16 cellular contexts compared by ENCODE assay signal in genomic region chr6:170308761-170309160, GRCh38. TPM values are rescaled to one million over a fixed set of nuclear protein-coding genes. Genes with fewer than 3 reads are reported as not detected.
DNase-seq lines count a peak whose midpoint lies in the region; ATAC-seq and TF ChIP-seq lines count a peak whose summit lies in the region.
"Had no signal": no experiment of that assay in that cellular context is flagged by ENCODE, and none has a peak within 500 bp of the region (broad histone marks: within the 10 kb centered on the region; RNA-seq: fewer than 3 reads in every experiment).

No MANE protein-coding gene starts in this region.

- ATAC-seq in activated naive CD4-positive, alpha-beta T cell treated with anti-CD3 and anti-CD28 coated beads, Interleukin-2, amount 50 U/mL, for 72 hours, result no peak
- no peak for ATAC-seq in stimulated activated memory B cell treated with anti-CD40 and anti-IgM and Interleukin-4, amounts not matched to agents 10 μg/mL and 1 μg/mL and 100 μg/mL, for 72 hours
- ATAC-seq in HG03139 (IDR thresholded peaks at IDR 0.05; ENCODE audit: unreplicated experiment) (no peak), GM21717 (IDR thresholded peaks at IDR 0.05; ENCODE audit: unreplicated experiment) (no peak), omental fat pad (ENCODE audit: low FRiP score) (no peak)
- ATAC-seq: upper lobe of right lung had no signal

- CTCF ChIA-PET in activated naive CD4-positive, alpha-beta T cell treated with anti-CD3 and anti-CD28 coated beads, Interleukin-2, amount 10 ng/mL, durations not matched to agents 7 days and 5 days (lab: Charles Lee), result no interaction called here

- H3K36me3 Mint-ChIP-seq in activated naive CD4-positive, alpha-beta T cell treated with anti-CD3 and anti-CD28 coated beads, Interleukin-2, amount 10 ng/mL, durations not matched to agents 7 days and 5 days, result peaks cover 17% of the 10 kb centered on the region
- peaks cover 8 to 23% of the 10 kb centered on the region in 2 donors for H3K36me3 Mint-ChIP-seq in activated naive CD4-positive, alpha-beta T cell treated with anti-CD3 and anti-CD28 coated beads, Interleukin-2, amount 50 U/mL, for 72 hours
- H3K36me3 Mint-ChIP-seq in immature natural killer cell, result no peaks in the 10 kb centered on the region
- H3K36me3 Mint-ChIP-seq in stimulated activated memory B cell treated with anti-CD40 and anti-IgM and Interleukin-4, amounts not matched to agents 10 μg/mL and 1 μg/mL and 100 μg/mL, for 72 hours, result peaks cover 11% of the 10 kb centered on the region

- H3K9me3 ChIP-seq in SK-N-MC (ENCODE audit: low read depth, low read length), result no peaks in the 10 kb centered on the region
- H3K9me3 ChIP-seq: prostate gland, upper lobe of right lung had no signal

- no peak overlapping the region for H3K27ac ChIP-seq in SK-N-MC
- H3K27ac ChIP-seq: prostate gland, upper lobe of right lung had no signal

- H3K4me1 Mint-ChIP-seq in activated naive CD4-positive, alpha-beta T cell treated with anti-CD3 and anti-CD28 coated beads, Interleukin-2, amount 10 ng/mL, durations not matched to agents 7 days and 5 days, result peaks cover 36% of the 10 kb centered on the region
- H3K4me1 Mint-ChIP-seq in immature natural killer cell, result peaks cover 56 to 70% of the 10 kb centered on the region in 2 donors
- H3K4me1 Mint-ChIP-seq in stimulated activated memory B cell treated with anti-CD40 and anti-IgM and Interleukin-4, amounts not matched to agents 10 μg/mL and 1 μg/mL and 100 μg/mL, for 72 hours, result peaks cover 56% of the 10 kb centered on the region

- no peak for TF ChIP-seq CTCF in omental fat pad (IDR thresholded peaks at IDR 0.05)

- peak overlapping the region; percentile 50 for H3K4me3 Mint-ChIP-seq in activated naive CD4-positive, alpha-beta T cell treated with anti-CD3 and anti-CD28 coated beads, Interleukin-2, amount 10 ng/mL, durations not matched to agents 7 days and 5 days
- peak overlapping the region; percentile 38 to 92 (median 63) for H3K4me3 Mint-ChIP-seq in immature natural killer cell
- H3K4me3 Mint-ChIP-seq in stimulated activated memory B cell treated with anti-CD40 and anti-IgM and Interleukin-4, amounts not matched to agents 10 μg/mL and 1 μg/mL and 100 μg/mL, for 72 hours, result peak overlapping the region; percentile 45

- H3K4me3 ChIP-seq in SK-N-MC, result no peak overlapping the region
- H3K4me3 ChIP-seq: prostate gland, upper lobe of right lung had no signal

- DNase-seq in activated naive CD4-positive, alpha-beta T cell treated with anti-CD3 and anti-CD28 coated beads, Interleukin-2, amount 10 ng/mL, durations not matched to agents 7 days and 5 days, result no peak
- DNase-seq in activated naive CD4-positive, alpha-beta T cell treated with anti-CD3 and anti-CD28 coated beads, Interleukin-2, amount 50 U/mL, for 72 hours (ENCODE audit: low spot score in 2 of 2), result no peak
- no peak for DNase-seq in SK-N-MC (ENCODE audit: low read depth, low spot score)
- no peak for DNase-seq in immature natural killer cell
- DNase-seq in omental fat pad (ENCODE audit: low spot score), result no peak
- DNase-seq: NCI-H1105 treated with DMSO at 0.1 percent for 48 hours; NCI-H345; stimulated activated CD4-positive, alpha-beta T cell treated with anti-CD3 and anti-CD28 coated beads, Interleukin-1b, Interleukin-23, amount 100 ng/mL, for 48 hours; stimulated activated CD8-positive, alpha-beta memory T cell treated with anti-CD3 and anti-CD28 coated beads, Interleukin-4, amount 100 ng/mL, for 48 hours; upper lobe of right lung had no signal

- H3K9ac ChIP-seq in SK-N-MC (ENCODE audit: insufficient read length), result peak overlapping the region; percentile 4

- H3K36me3 ChIP-seq in SK-N-MC (ENCODE audit: insufficient read depth, low read length), result 0 out of 2 replicates have a peak, but pooled peaks cover 4% of the 10 kb centered on the region
- H3K36me3 ChIP-seq: prostate gland, upper lobe of right lung had no signal

- no peaks in the 10 kb centered on the region for H3K9me3 Mint-ChIP-seq in activated naive CD4-positive, alpha-beta T cell treated with anti-CD3 and anti-CD28 coated beads, Interleukin-2, amount 10 ng/mL, durations not matched to agents 7 days and 5 days
- no peaks in the 10 kb centered on the region for H3K9me3 Mint-ChIP-seq in activated naive CD4-positive, alpha-beta T cell treated with anti-CD3 and anti-CD28 coated beads, Interleukin-2, amount 50 U/mL, for 72 hours
- no peaks in the 10 kb centered on the region for H3K9me3 Mint-ChIP-seq in immature natural killer cell
- no peaks in the 10 kb centered on the region for H3K9me3 Mint-ChIP-seq in stimulated activated memory B cell treated with anti-CD40 and anti-IgM and Interleukin-4, amounts not matched to agents 10 μg/mL and 1 μg/mL and 100 μg/mL, for 72 hours
- H3K9me3 Mint-ChIP-seq: dendritic cell treated with granulocyte-macrophage colony-stimulating factor and Interleukin-4, amounts not matched to agents 40 ng/mL and 50 ng/mL, for 4 days had no signal

- no peak overlapping the region for H3K27ac Mint-ChIP-seq in activated naive CD4-positive, alpha-beta T cell treated with anti-CD3 and anti-CD28 coated beads, Interleukin-2, amount 10 ng/mL, durations not matched to agents 7 days and 5 days
- peak overlapping the region in 1 of 2 donors; percentile 97 for H3K27ac Mint-ChIP-seq in activated naive CD4-positive, alpha-beta T cell treated with anti-CD3 and anti-CD28 coated beads, Interleukin-2, amount 50 U/mL, for 72 hours
- H3K27ac Mint-ChIP-seq in immature natural killer cell, result peak overlapping the region; percentile 39 to 99 (median 84)
- H3K27ac Mint-ChIP-seq in stimulated activated memory B cell treated with anti-CD40 and anti-IgM and Interleukin-4, amounts not matched to agents 10 μg/mL and 1 μg/mL and 100 μg/mL, for 72 hours, result peak overlapping the region; percentile 92

- H3K27me3 Mint-ChIP-seq in activated naive CD4-positive, alpha-beta T cell treated with anti-CD3 and anti-CD28 coated beads, Interleukin-2, amount 10 ng/mL, durations not matched to agents 7 days and 5 days, result peaks cover 14% of the 10 kb centered on the region
- H3K27me3 Mint-ChIP-seq in immature natural killer cell (ENCODE audit: low read depth in 3 of 3), result peaks cover 5 to 23% (median 7%) of the 10 kb centered on the region in 3 donors
- H3K27me3 Mint-ChIP-seq in stimulated activated memory B cell treated with anti-CD40 and anti-IgM and Interleukin-4, amounts not matched to agents 10 μg/mL and 1 μg/mL and 100 μg/mL, for 72 hours, result peaks cover 11% of the 10 kb centered on the region

RNA-seq across cellular contexts. Expression of gene FAM120B, which starts 2.2 kb away (rescaled TPM):
- total RNA-seq in activated naive CD4-positive, alpha-beta T cell treated with anti-CD3 and anti-CD28 coated beads, Interleukin-2, amount 50 U/mL, for 72 hours, result 10 to 100 TPM; 14.1 to 25.9 TPM
- polyA plus RNA-seq in immature natural killer cell, result 10 to 100 TPM; 17.4 to 43.1 (median 26.2) TPM
- 10 to 100 TPM; 16.8 to 35.0 (median 22.2) TPM for total RNA-seq in omental fat pad

RNA-seq across cellular contexts. Expression of gene DLL1, which starts 17.9 kb away (rescaled TPM):
- 1 to 10 TPM; 1.1 to 2.6 TPM for total RNA-seq in activated naive CD4-positive, alpha-beta T cell treated with anti-CD3 and anti-CD28 coated beads, Interleukin-2, amount 50 U/mL, for 72 hours
- polyA plus RNA-seq in immature natural killer cell, result 1 to 10 TPM in 2 of 3 donors, under 1 TPM in 1; 0.09 to 7.0 (median 2.8) TPM
- total RNA-seq in omental fat pad, result 10 to 100 TPM in 3 of 4 donors, 1 to 10 TPM in 1; 7.3 to 16.6 (median 12.4) TPM
- total RNA-seq: T-helper 1 cell treated with Interleukin-12 subunit alpha and Interleukin-12 subunit beta and Interleukin-4 antibody, amounts not matched to agents 30 ng/mL and 1 ng/mL, for 36 hours had no signal
